30 cellular contexts compared by ENCODE assay signal in the genomic region with DNA sequence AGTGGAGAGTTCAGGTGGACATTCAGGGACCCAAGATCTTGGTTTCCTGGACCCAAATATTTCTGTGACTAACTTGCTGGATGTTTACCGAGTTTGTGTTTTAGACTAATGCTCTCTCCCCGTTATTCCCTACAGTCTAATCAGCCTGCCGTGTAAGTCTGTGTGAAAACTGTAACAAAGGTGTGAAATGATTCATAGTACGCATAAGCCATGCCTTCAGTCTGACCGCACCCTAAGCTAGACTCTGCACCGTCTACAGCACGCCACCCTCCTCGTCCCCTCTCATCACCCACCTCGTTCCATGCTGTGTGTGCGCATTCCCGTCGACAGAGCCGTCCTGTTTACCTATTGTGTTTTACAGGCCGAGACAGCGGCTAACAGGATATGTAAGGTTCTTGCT. TPM values are rescaled to one million over a fixed set of nuclear protein-coding genes. Genes with fewer than 3 reads are reported as not detected.
"Had no signal": no experiment of that assay in that cellular context is flagged by ENCODE, and none has a peak within 500 bp of the region (broad histone marks: within the 10 kb centered on the region; RNA-seq: fewer than 3 reads in every experiment).

No MANE protein-coding gene starts in this region.

- H3K36me3 Mint-ChIP-seq: immature natural killer cell; naive thymus-derived CD8-positive, alpha-beta T cell had no signal

- ATAC-seq: foreskin keratinocyte; gastroesophageal sphincter; heart right ventricle; left ventricle myocardium superior; lower lobe of right lung; naive thymus-derived CD8-positive, alpha-beta T cell; psoas muscle; right lobe of liver had no signal

- H3K4me3 Mint-ChIP-seq: immature natural killer cell; naive thymus-derived CD8-positive, alpha-beta T cell; nephron progenitor cell had no signal

- H3K27me3 ChIP-seq: dorsolateral prefrontal cortex, esophagus muscularis mucosa, foreskin keratinocyte, gastroesophageal sphincter, heart right ventricle, right lobe of liver, stomach, thyroid gland, vagina had no signal

- H3K36me3 ChIP-seq: lower lobe of right lung, right lobe of liver, thyroid gland, vagina had no signal

- H3K9me3 ChIP-seq: esophagus muscularis mucosa, gastroesophageal sphincter, heart right ventricle, lower lobe of right lung, psoas muscle, right lobe of liver, stomach, thyroid gland, vagina had no signal

- FAIRE-seq: colon, small intestine had no signal

- H3K4me1 ChIP-seq: foreskin keratinocyte, lower lobe of right lung, psoas muscle, right lobe of liver, stomach, vagina had no signal

- H3K4me3 ChIP-seq: dorsolateral prefrontal cortex, esophagus muscularis mucosa, gastroesophageal sphincter, heart right ventricle, lower lobe of right lung, psoas muscle, right lobe of liver, stomach, thyroid gland, vagina had no signal

- DNase-seq: dorsolateral prefrontal cortex; effector CD4-positive, alpha-beta T cell; foreskin keratinocyte; heart right ventricle; hippocampal formation; immature natural killer cell; islet precursor cell; kidney glomerular epithelial cell; left ventricle myocardium superior; lower lobe of right lung; naive thymus-derived CD8-positive, alpha-beta T cell; nephron progenitor cell; nucleus accumbens; posterior cingulate gyrus; psoas muscle; right lobe of liver; small intestine; stimulated activated CD4-positive, alpha-beta T cell treated with anti-CD3 and anti-CD28 coated beads, Interleukin-15, amount 100 ng/mL, for 24 hours; stimulated activated CD4-positive, alpha-beta T cell treated with anti-CD3 and anti-CD28 coated beads, Interleukin-4, amount 100 ng/mL, for 1 hour; stimulated activated CD8-positive, alpha-beta memory T cell treated with anti-CD3 and anti-CD28 coated beads, Interleukin-4, amount 100 ng/mL, for 48 hours; stimulated activated naive CD4-positive, alpha-beta T cell treated with Interleukin-2 at 50 U/mL for 16 hours; stomach; thyroid gland; trophoblast cell had no signal

- H3K4me1 Mint-ChIP-seq: immature natural killer cell; naive thymus-derived CD8-positive, alpha-beta T cell had no signal

- H3K27ac ChIP-seq: dorsolateral prefrontal cortex, epithelial cell of prostate, esophagus muscularis mucosa, foreskin keratinocyte, gastroesophageal sphincter, heart right ventricle, lower lobe of right lung, psoas muscle, right lobe of liver, stomach, thyroid gland, vagina had no signal

- H3K27ac Mint-ChIP-seq: immature natural killer cell; naive thymus-derived CD8-positive, alpha-beta T cell; nephron progenitor cell had no signal

RNA-seq across cellular contexts. Expression of a gene that starts 50.5 kb away (rescaled TPM):
- total RNA-seq: foreskin keratinocyte, osteocyte had no signal
- polyA plus RNA-seq: foreskin keratinocyte; immature natural killer cell; naive thymus-derived CD8-positive, alpha-beta T cell had no signal
